11 cellular contexts compared by ENCODE assay signal in the genomic region with DNA sequence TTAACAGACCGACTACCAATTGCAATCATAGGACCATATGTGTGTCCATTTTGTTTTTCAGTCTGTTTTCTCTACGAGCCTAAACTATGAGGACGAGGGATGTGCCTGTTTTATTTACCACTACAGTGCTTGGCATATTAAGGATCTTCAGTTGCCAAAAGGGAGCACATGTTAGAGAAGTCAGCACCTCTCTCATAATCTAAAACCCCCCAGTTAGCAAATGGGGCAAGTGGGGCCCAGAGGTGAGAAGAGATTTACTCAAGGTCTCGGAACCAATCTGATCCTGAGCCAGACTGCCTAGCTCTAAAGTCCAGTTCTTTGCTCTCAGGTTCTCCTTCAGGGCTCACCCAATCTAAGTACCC. TPM values are rescaled to one million over a fixed set of nuclear protein-coding genes. Genes with fewer than 3 reads are reported as not detected.
A peak's percentile ranks its signal among the peaks of the same experiment; 100 is the strongest.
DNase-seq lines count a peak whose midpoint lies in the region; ATAC-seq and TF ChIP-seq lines count a peak whose summit lies in the region.
"Had no signal": no experiment of that assay in that cellular context is flagged by ENCODE, and none has a peak within 500 bp of the region (broad histone marks: within the 10 kb centered on the region; RNA-seq: fewer than 3 reads in every experiment).

No MANE protein-coding gene starts in this region.

- peak overlapping the region; percentile 60 for H3K4me2 ChIP-seq in parathyroid adenoma (ENCODE audit: low read length)

- H3K27me3 ChIP-seq in parathyroid adenoma (ENCODE audit: control insufficient read depth, insufficient read depth, low read length) = no peaks in the 10 kb centered on the region

- CTCF ChIA-PET in T-cell (lab: Charles Lee) = interaction anchor here in 1 of 2 donors (0.6 kb wide), 1 partner anchor 89 kb away, joined by 8 read pairs; no protein-coding TSS in a partner anchor

- POLR2A ChIA-PET in T-cell (lab: Charles Lee) = no interaction called here

- H3K36me3 Mint-ChIP-seq in T-helper 1 cell treated with Interleukin-12 subunit alpha and Interleukin-12 subunit beta and Interleukin-4 antibody, amounts not matched to agents 30 μg/mL and 1 μg/mL, for 36 hours (ENCODE audit: low read depth) = peaks cover 3% of the 10 kb centered on the region
- no peaks in the 10 kb centered on the region for H3K36me3 Mint-ChIP-seq in T-cell
- H3K36me3 Mint-ChIP-seq in effector memory CD8-positive, alpha-beta T cell (ENCODE audit: insufficient read depth) = peaks cover 8% of the 10 kb centered on the region

- no peaks in the 10 kb centered on the region for H3K36me3 ChIP-seq in parathyroid adenoma (ENCODE audit: control insufficient read depth, insufficient read depth, low read length)
- H3K36me3 ChIP-seq: upper lobe of left lung had no signal

- peak overlapping the region; percentile 28 for H3K4me3 ChIP-seq in parathyroid adenoma (ENCODE audit: low read depth, low read length)
- H3K4me3 ChIP-seq: lung had no signal

- H3K4me3 Mint-ChIP-seq in T-helper 1 cell treated with Interleukin-12 subunit alpha and Interleukin-12 subunit beta and Interleukin-4 antibody, amounts not matched to agents 30 μg/mL and 1 μg/mL, for 36 hours = peak overlapping the region; percentile 78
- H3K4me3 Mint-ChIP-seq in T-cell = peak overlapping the region; percentile 78 to 83 (median 80)
- H3K4me3 Mint-ChIP-seq in effector memory CD8-positive, alpha-beta T cell = peak overlapping the region; percentile 75 to 80

- peaks cover 13% of the 10 kb centered on the region for H3K4me1 Mint-ChIP-seq in T-helper 1 cell treated with Interleukin-12 subunit alpha and Interleukin-12 subunit beta and Interleukin-4 antibody, amounts not matched to agents 30 μg/mL and 1 μg/mL, for 36 hours (ENCODE audit: low read depth)
- H3K4me1 Mint-ChIP-seq in T-cell = peaks cover 24 to 38% (median 38%) of the 10 kb centered on the region in 3 donors
- H3K4me1 Mint-ChIP-seq in effector memory CD8-positive, alpha-beta T cell (ENCODE audit: low read depth in 2 of 2) = peaks cover 44 to 46% of the 10 kb centered on the region in 2 donors

- no peak overlapping the region for H3K27ac Mint-ChIP-seq in T-helper 1 cell treated with Interleukin-12 subunit alpha and Interleukin-12 subunit beta and Interleukin-4 antibody, amounts not matched to agents 30 μg/mL and 1 μg/mL, for 36 hours
- peak overlapping the region in 1 of 2 donors; percentile 22 for H3K27ac Mint-ChIP-seq in T-cell
- peak overlapping the region in 1 of 2 donors; percentile 73 for H3K27ac Mint-ChIP-seq in effector memory CD8-positive, alpha-beta T cell

- H3K9ac ChIP-seq in parathyroid adenoma = no peak overlapping the region

- H3K79me2 ChIP-seq in parathyroid adenoma = no peaks in the 10 kb centered on the region

- no peak for DNase-seq in T-helper 1 cell
- DNase-seq in T-cell = no peak
- DNase-seq in effector memory CD8-positive, alpha-beta T cell = no peak
- DNase-seq in activated effector memory CD4-positive, alpha-beta T cell treated with Interleukin-2 at 50 U/mL for 16 hours = no peak
- no peak for DNase-seq in hippocampal formation (lab: John Stamatoyannopoulos, UW)
- DNase-seq in posterior vena cava (ENCODE audit: low spot score) = no peak
- DNase-seq: NCI-H2081 treated with DMSO at 0.1 percent for 48 hours had no signal

- intact Hi-C loops in posterior vena cava (cut with DNase I) = no loop called here

- no peaks in the 10 kb centered on the region for H3K9me3 Mint-ChIP-seq in T-helper 1 cell treated with Interleukin-12 subunit alpha and Interleukin-12 subunit beta and Interleukin-4 antibody, amounts not matched to agents 30 μg/mL and 1 μg/mL, for 36 hours
- no peaks in the 10 kb centered on the region for H3K9me3 Mint-ChIP-seq in T-cell
- no peaks in the 10 kb centered on the region for H3K9me3 Mint-ChIP-seq in effector memory CD8-positive, alpha-beta T cell

- ATAC-seq in T-cell (replicated peaks in 1 of 4) = peak in 1 of 4 experiments; percentile 3
- ATAC-seq in effector memory CD8-positive, alpha-beta T cell (replicated peaks) = no peak

- TF ChIP-seq CTCF in parathyroid adenoma (IDR thresholded peaks at IDR 0.05) = no peak

- H3K27me3 Mint-ChIP-seq in T-helper 1 cell treated with Interleukin-12 subunit alpha and Interleukin-12 subunit beta and Interleukin-4 antibody, amounts not matched to agents 30 μg/mL and 1 μg/mL, for 36 hours (ENCODE audit: low read depth) = peaks cover 64% of the 10 kb centered on the region
- H3K27me3 Mint-ChIP-seq in T-cell = peaks cover 13 to 32% of the 10 kb centered on the region in 2 donors
- H3K27me3 Mint-ChIP-seq in effector memory CD8-positive, alpha-beta T cell = peaks cover 25 to 33% of the 10 kb centered on the region in 2 donors

- no peak overlapping the region for H3K27ac ChIP-seq in parathyroid adenoma
- H3K27ac ChIP-seq: upper lobe of left lung had no signal

- peak overlapping the region; percentile 38 for H2AFZ ChIP-seq in parathyroid adenoma

- H3K4me1 ChIP-seq in parathyroid adenoma = peaks cover 9% of the 10 kb centered on the region

- H3K9me3 ChIP-seq in parathyroid adenoma (ENCODE audit: control insufficient read depth, low read length) = no peaks in the 10 kb centered on the region
- H3K9me3 ChIP-seq: upper lobe of left lung had no signal

RNA-seq across cellular contexts. Expression of a gene that starts 0.6 kb away (rescaled TPM):
- 1 to 10 TPM; 2.0 to 4.7 (median 4.2) TPM for total RNA-seq in T-cell
- total RNA-seq in posterior vena cava = 1 to 10 TPM; 2.0 to 2.5 TPM

RNA-seq across cellular contexts. Expression of a gene that starts 30.2 kb away (rescaled TPM):
- total RNA-seq in T-cell (10 to 100 TPM in 4 of 5 donors, 1 to 10 TPM in 1; 8.4 to 23.2 (median 14.1) TPM), posterior vena cava (1 to 10 TPM; 4.0 to 5.6 TPM)

RNA-seq across cellular contexts. Expression of a gene that starts 37.9 kb away (rescaled TPM):
- 10 to 100 TPM; 17.1 to 38.4 (median 34.6) TPM for total RNA-seq in T-cell
- total RNA-seq in posterior vena cava = 10 to 100 TPM; 21.4 to 22.8 TPM

RNA-seq across cellular contexts. Expression of a gene that starts 44.3 kb away (rescaled TPM):
- total RNA-seq in T-cell (100 to 1,000 TPM; 107 to 187 (median 166) TPM), posterior vena cava (10 to 100 TPM; 27.7 to 28.9 TPM)
